ENCODE assay signal across 1 cellular context in genomic region chr3:108102420-108103039, GRCh38.
A peak's percentile ranks its signal among the peaks of the same experiment; 100 is the strongest.
TF ChIP-seq lines count a peak whose summit lies in the region.

No MANE protein-coding gene starts in this region.

TF ChIP-seq in K562, 482 proteins besides CTCF, POLR2A, EP300 and RAD21 (continued from another document):
- TF ChIP-seq NKRF (IDR thresholded peaks at IDR 0.05; ENCODE audit: borderline replicate concordance) (no peak), TEAD1 (CRISPR knock-in tag; IDR thresholded peaks at IDR 0.05) (0 out of 4 replicates have a peak, but pooled peaks of 1 of the 2 experiments have one; percentile 24), MYNN (IDR thresholded peaks at IDR 0.05) (no peak), MYNN (CRISPR knock-in tag; IDR thresholded peaks at IDR 0.05) (no peak), L3MBTL2 (IDR thresholded peaks at IDR 0.05) (no peak), PURB (CRISPR knock-in tag; IDR thresholded peaks at IDR 0.05; ENCODE audit: low read depth) (no peak), CBFB (CRISPR knock-in tag; IDR thresholded peaks at IDR 0.05) (no peak), CREBBP (IDR thresholded peaks at IDR 0.05; ENCODE audit: low read depth, low read length) (no peak), RBM22 (IDR thresholded peaks at IDR 0.05; ENCODE audit: low read depth, low read length, poor library complexity, severe bottlenecking) (no peak), CEBPZ (IDR thresholded peaks at IDR 0.05; ENCODE audit: borderline replicate concordance, low read depth, low read length) (no peak), SFPQ (IDR thresholded peaks at IDR 0.05; ENCODE audit: low read depth, low read length) (no peak), ZBTB49 (CRISPR knock-in tag; IDR thresholded peaks at IDR 0.05; ENCODE audit: borderline replicate concordance) (no peak)
